ENCODE assay signal across 15 cellular contexts in genomic region chr15:31358163-31358562, GRCh38. TPM values are rescaled to one million over a fixed set of nuclear protein-coding genes. Genes with fewer than 3 reads are reported as not detected.
DNase-seq lines count a peak whose midpoint lies in the region; ATAC-seq and TF ChIP-seq lines count a peak whose summit lies in the region.
"Had no signal": no experiment of that assay in that cellular context is flagged by ENCODE, and none has a peak within 500 bp of the region (broad histone marks: within the 10 kb centered on the region; RNA-seq: fewer than 3 reads in every experiment).

No MANE protein-coding gene starts in this region.

- H3K4me3 ChIP-seq in HL-60 (replicated peaks; ENCODE audit: insufficient read depth, low read length) (no peak overlapping the region), neutrophil (ENCODE audit: low read depth in 1 of 2, low read length in 1 of 2) (peak overlapping the region; percentile 30 to 50)

- peaks cover 95 to 100% of the 10 kb centered on the region in 2 experiments for H3K4me1 ChIP-seq in neutrophil (ENCODE audit: control insufficient read depth in 1 of 2, insufficient read depth in 1 of 2, low read depth in 1 of 2, low read length in 1 of 2)
- H3K4me1 ChIP-seq in H9 (ENCODE audit: insufficient read depth, low read length): peaks cover 9% of the 10 kb centered on the region

- no peak overlapping the region for H3K14ac ChIP-seq in H9 (ENCODE audit: insufficient read depth, low read length)

- H3K9me3 ChIP-seq in neutrophil (no peaks in the 10 kb centered on the region), H9 (ENCODE audit: control insufficient read depth, low read depth, low read length) (no peaks in the 10 kb centered on the region)

- H3K9me3 Mint-ChIP-seq in CD14-positive monocyte (peaks cover 0 to 2% (median 0%) of the 10 kb centered on the region in 7 donors), H9 (no peaks in the 10 kb centered on the region)
- H3K9me3 Mint-ChIP-seq in activated naive CD8-positive, alpha-beta T cell treated with anti-CD3 and anti-CD28 coated beads, Interleukin-2, amount 50 U/mL, for 24 hours: no peaks in the 10 kb centered on the region

- H4K8ac ChIP-seq in H9 (replicated peaks; ENCODE audit: insufficient read length, low read depth, low read length): no peak overlapping the region

- no peak overlapping the region for H3K18ac ChIP-seq in H9 (ENCODE audit: insufficient read length, low read depth, low read length)

- H3K79me1 ChIP-seq in H9 (ENCODE audit: insufficient read depth, low read depth, low read length, poor library complexity, severe bottlenecking): no peaks in the 10 kb centered on the region

- no peak for DNase-seq in CD14-positive monocyte (ENCODE audit: low spot score)
- no peak for DNase-seq in HL-60 (ENCODE audit: low read depth in 1 of 2, low spot score in 1 of 2)
- no peak for DNase-seq in activated naive CD8-positive, alpha-beta T cell treated with anti-CD3 and anti-CD28 coated beads, Interleukin-2, amount 50 U/mL, for 24 hours
- DNase-seq in LoVo (ENCODE audit: low spot score): no peak
- DNase-seq in UCSD-AML1 (lab: John Stamatoyannopoulos, UW; ENCODE audit: unreplicated experiment): no peak
- DNase-seq in H9: no peak
- DNase-seq: activated effector memory CD4-positive, alpha-beta T cell treated with Interleukin-2 at 50 U/mL for 16 hours; NCI-H1436 treated with DMSO at 0.1 percent for 48 hours; NCI-H526 treated with DMSO at 0.1 percent for 48 hours; retina; Right ventricle myocardium superior; stimulated activated CD4-positive, alpha-beta T cell treated with anti-CD3 and anti-CD28 coated beads, Interleukin-4, amount 100 ng/mL, for 1 hour; stimulated activated naive CD4-positive, alpha-beta T cell treated with Interleukin-2 at 50 U/mL for 16 hours had no signal

- H3K27me3 ChIP-seq in HL-60 (ENCODE audit: insufficient read depth, poor library complexity, severe bottlenecking) (no peaks in the 10 kb centered on the region), neutrophil (no peaks in the 10 kb centered on the region), H9 (ENCODE audit: insufficient read depth, low read length) (no peaks in the 10 kb centered on the region; the same call in 1 of the 2 replicates)

- H3K36me3 Mint-ChIP-seq in CD14-positive monocyte (peaks cover 29 to 44% of the 10 kb centered on the region in 2 donors), H9 (ENCODE audit: insufficient read depth in 1 of 3, low read depth in 3 of 3) (peaks cover 0 to 13% (median 2%) of the 10 kb centered on the region in 3 experiments; a peak in 4 of 7 replicates)
- H3K36me3 Mint-ChIP-seq in activated naive CD8-positive, alpha-beta T cell treated with anti-CD3 and anti-CD28 coated beads, Interleukin-2, amount 50 U/mL, for 24 hours (ENCODE audit: low read depth): peaks cover 23% of the 10 kb centered on the region

- H3K23ac ChIP-seq in H9 (ENCODE audit: insufficient read length, low read depth, low read length): no peak overlapping the region

- no peak overlapping the region for H2AK5ac ChIP-seq in H9 (ENCODE audit: insufficient read length, low read length)

- H3K27ac Mint-ChIP-seq in CD14-positive monocyte (peak overlapping the region in 5 of 7 donors; percentile 0 to 75 (median 71)), H9 (no peak overlapping the region)
- peak overlapping the region; percentile 88 for H3K27ac Mint-ChIP-seq in activated naive CD8-positive, alpha-beta T cell treated with anti-CD3 and anti-CD28 coated beads, Interleukin-2, amount 50 U/mL, for 24 hours

- H3K4me1 Mint-ChIP-seq in CD14-positive monocyte: peaks cover 100% of the 10 kb centered on the region
- peaks cover 100% of the 10 kb centered on the region for H3K4me1 Mint-ChIP-seq in activated naive CD8-positive, alpha-beta T cell treated with anti-CD3 and anti-CD28 coated beads, Interleukin-2, amount 50 U/mL, for 24 hours
- peaks cover 47 to 62% of the 10 kb centered on the region in 2 experiments for H3K4me1 Mint-ChIP-seq in H9

- H3K36me3 ChIP-seq in neutrophil: peaks cover 15% of the 10 kb centered on the region

- no peak overlapping the region for H2AFZ ChIP-seq in H9 (ENCODE audit: low read length)

- H3K23me2 ChIP-seq in H9 (ENCODE audit: insufficient read length, low read depth, low read length, poor library complexity, severe bottlenecking): no peaks in the 10 kb centered on the region

- H2BK12ac ChIP-seq in H9 (ENCODE audit: insufficient read length, low read depth, low read length): no peak overlapping the region

- TF ChIP-seq CTCF in CD14-positive monocyte (IDR thresholded peaks at IDR 0.05) (no peak), HL-60 (IDR thresholded peaks at IDR 0.05; ENCODE audit: insufficient read depth, low read length) (no peak), neutrophil (IDR thresholded peaks at IDR 0.05) (no peak), H9 (conservative IDR thresholded peaks at IDR 0.05) (no peak)

- no peak overlapping the region for H2BK20ac ChIP-seq in H9 (ENCODE audit: low read depth, low read length, poor library complexity, severe bottlenecking)

- no peak overlapping the region for H3T11ph ChIP-seq in H9 (ENCODE audit: low read length)

- H3K27me3 Mint-ChIP-seq in CD14-positive monocyte (ENCODE audit: low read depth in 3 of 3) (no peaks in the 10 kb centered on the region), H9 (ENCODE audit: low read depth) (no peaks in the 10 kb centered on the region; the same call in 1 of the 2 replicates)
- no peaks in the 10 kb centered on the region for H3K27me3 Mint-ChIP-seq in activated naive CD8-positive, alpha-beta T cell treated with anti-CD3 and anti-CD28 coated beads, Interleukin-2, amount 50 U/mL, for 24 hours

- no peak for ATAC-seq in activated naive CD8-positive, alpha-beta T cell treated with anti-CD3 and anti-CD28 coated beads, Interleukin-2, amount 50 U/mL, for 24 hours
- ATAC-seq in HG03045 (IDR thresholded peaks at IDR 0.05; ENCODE audit: unreplicated experiment): no peak

- no peak overlapping the region for H2BK15ac ChIP-seq in H9 (ENCODE audit: low read depth, low read length)

- intact Hi-C loops in CD14-positive monocyte (cut with micrococcal nuclease): no loop called here

- no CpG with 5 or more reads among the region's 3 CpGs for WGBS in H9 (ENCODE audit: extremely low coverage, insufficient read length, low lambda C conversion rate)

- no peak overlapping the region for H3K56ac ChIP-seq in H9 (ENCODE audit: insufficient read length, low read depth, low read length)

- peak overlapping the region; percentile 47 for H3K27ac ChIP-seq in HL-60 (replicated peaks)
- H3K27ac ChIP-seq in neutrophil: peak overlapping the region; percentile 95
- no peak overlapping the region for H3K27ac ChIP-seq in H9 (ENCODE audit: insufficient read length, low read depth, low read length)

- no peak overlapping the region for H2BK120ac ChIP-seq in H9 (ENCODE audit: low read depth, low read length, poor library complexity, severe bottlenecking)

- H2BK5ac ChIP-seq in H9 (ENCODE audit: insufficient read length, low read length): no peak overlapping the region

- H3K4ac ChIP-seq in H9 (ENCODE audit: low read depth, low read length): no peak overlapping the region

- H3K79me2 ChIP-seq in H9 (ENCODE audit: insufficient read depth, low read length): peaks cover 4% of the 10 kb centered on the region; the same call in 1 of the 2 replicates

- no peaks in the 10 kb centered on the region for H4K20me1 ChIP-seq in H9 (ENCODE audit: control insufficient read depth, insufficient read depth, insufficient read length)

- no peak overlapping the region for H4K5ac ChIP-seq in H9 (ENCODE audit: insufficient read length, low read depth, low read length)

- no peak overlapping the region for H4K91ac ChIP-seq in H9 (ENCODE audit: insufficient read length, low read depth, low read length)

- H3K4me3 Mint-ChIP-seq in CD14-positive monocyte: no peak overlapping the region
- peak overlapping the region; percentile 66 for H3K4me3 Mint-ChIP-seq in activated naive CD8-positive, alpha-beta T cell treated with anti-CD3 and anti-CD28 coated beads, Interleukin-2, amount 50 U/mL, for 24 hours
- H3K4me3 Mint-ChIP-seq in H9: no peak overlapping the region

- H3K4me2 ChIP-seq in H9 (ENCODE audit: insufficient read depth, insufficient read length, low read length): no peak overlapping the region

- H3K9ac ChIP-seq in H9 (ENCODE audit: extremely low read depth, insufficient read length, low read length): no peak overlapping the region

RNA-seq across cellular contexts. Expression of gene KLF13, which starts 31.5 kb away (rescaled TPM):
- 10 to 100 TPM; 22.5 to 28.0 TPM for polyA plus RNA-seq in CD14-positive monocyte
- 30.6 and 33.4 TPM in 2 replicates for total RNA-seq in H9 (2021)

Comparison
In these comparisons a context has a peak if more than half of its experiments do, and no peak if none do; other contexts are left out.
1. H3K27ac Mint-ChIP-seq: peak in CD14-positive monocyte (5 of 7) and activated naive CD8-positive, alpha-beta T cell treated with anti-CD3 and anti-CD28 coated beads, Interleukin-2, amount 50 U/mL, for 24 hours (single experiment); none in H9 (0 of 3).